8 cellular contexts compared by ENCODE assay signal in the genomic region with DNA sequence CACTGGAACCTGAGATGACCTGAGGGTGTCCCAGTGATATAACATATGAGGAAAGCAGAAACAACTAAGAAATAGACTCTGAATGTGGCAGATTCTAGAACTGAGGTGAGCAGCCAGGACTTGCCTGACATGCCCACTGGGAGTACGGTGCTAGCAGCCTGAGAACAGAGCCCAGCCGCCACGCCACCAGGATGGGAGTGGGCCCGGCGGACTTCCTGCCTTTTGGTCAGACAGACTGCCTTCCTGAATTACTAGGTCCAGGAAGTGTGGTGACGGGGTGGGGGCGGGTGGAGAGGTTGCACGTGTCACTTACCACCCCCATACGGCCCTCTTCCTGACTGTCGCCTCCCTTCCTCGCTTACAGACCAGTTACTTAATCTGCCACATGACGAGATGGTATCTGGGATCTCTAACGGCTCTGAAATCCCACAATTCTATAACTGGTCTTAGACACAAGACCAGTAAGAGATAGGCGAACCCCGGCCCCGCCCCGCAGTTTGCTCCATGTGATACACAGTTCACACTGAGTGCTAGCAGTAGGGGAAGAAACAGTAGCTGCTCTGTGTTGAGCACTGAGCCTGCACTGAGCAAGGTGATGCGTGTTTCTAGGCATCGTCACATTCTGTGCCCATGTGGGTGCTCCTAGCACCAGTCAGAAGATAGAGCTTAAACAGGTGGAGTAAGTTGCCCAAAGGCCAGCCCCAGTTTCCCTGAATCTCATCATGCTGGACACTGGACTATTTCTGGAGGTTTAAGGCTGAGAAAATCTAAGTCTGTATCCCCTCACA.
A peak's percentile ranks its signal among the peaks of the same experiment; 100 is the strongest.
DNase-seq lines count a peak whose midpoint lies in the region; ATAC-seq and TF ChIP-seq lines count a peak whose summit lies in the region.

No MANE protein-coding gene starts in this region.

- H3K4me3 ChIP-seq in Peyer's patch = peak overlapping the region in 3 of 4 donors; percentile 7 to 15 (median 15)
- H3K4me3 ChIP-seq in lower lobe of right lung = no peak overlapping the region

- no peak for TF ChIP-seq CTCF in Peyer's patch (IDR thresholded peaks at IDR 0.05)
- TF ChIP-seq CTCF in lower lobe of right lung (IDR thresholded peaks at IDR 0.05) = no peak

- no peaks in the 10 kb centered on the region for H3K9me3 ChIP-seq in Peyer's patch
- peaks cover 6% of the 10 kb centered on the region for H3K9me3 ChIP-seq in lower lobe of right lung

- TF ChIP-seq POLR2A in Peyer's patch (IDR thresholded peaks at IDR 0.05) = no peak

- no peaks in the 10 kb centered on the region for H3K36me3 ChIP-seq in Peyer's patch
- H3K36me3 ChIP-seq in lower lobe of right lung = no peaks in the 10 kb centered on the region

- H3K27me3 ChIP-seq in Peyer's patch (no peaks in the 10 kb centered on the region), lower lobe of right lung (ENCODE audit: low read depth) (no peaks in the 10 kb centered on the region)

- H3K4me1 ChIP-seq in Peyer's patch (peaks cover 0 to 6% (median 0%) of the 10 kb centered on the region in 4 donors), lower lobe of right lung (peaks cover 32% of the 10 kb centered on the region)

- H3K27ac ChIP-seq in Peyer's patch (peak overlapping the region in 2 of 4 donors; percentile 28 to 52), lower lobe of right lung (peak overlapping the region; percentile 62)

- intact Hi-C loops in lower lobe of right lung (cut with DNase I) = no loop called here

- ATAC-seq in GM21528 (IDR thresholded peaks at IDR 0.05; ENCODE audit: low FRiP score, unreplicated experiment) (peak; percentile 63), lower lobe of right lung (peak; percentile 84 to 89), GM21423 (IDR thresholded peaks at IDR 0.05; ENCODE audit: unreplicated experiment) (no peak), GM18517 (IDR thresholded peaks at IDR 0.05; ENCODE audit: unreplicated experiment) (no peak)

- DNase-seq in Peyer's patch (peak in 2 of 3 donors; percentile 58 to 76), lower lobe of right lung (peak; percentile 93), DMS79 treated with DMSO at 0.1 percent for 48 hours (lab: John Stamatoyannopoulos, UW) (no peak)
- DNase-seq in activated gamma-delta T cell treated with anti-CD3 and anti-CD28 coated beads, Interleukin-2, amount 50 U/mL, for 16 hours (ENCODE audit: low read depth) = peak; percentile 24
- DNase-seq in stimulated activated CD8-positive, alpha-beta memory T cell treated with anti-CD3 and anti-CD28 coated beads, Interleukin-4, amount 100 ng/mL, for 4 hours (ENCODE audit: low read depth in 2 of 2, low spot score in 1 of 2) = peak; percentile 11 to 12

Comparison
In these comparisons a context has a peak if more than half of its experiments do, and no peak if none do; other contexts are left out.
1. ATAC-seq: peak in GM21528 (single experiment) and lower lobe of right lung (2 of 2); none in GM21423 (single experiment) and GM18517 (single experiment).